Comparison of ENCODE assay signal across 21 cellular contexts in the genomic region with DNA sequence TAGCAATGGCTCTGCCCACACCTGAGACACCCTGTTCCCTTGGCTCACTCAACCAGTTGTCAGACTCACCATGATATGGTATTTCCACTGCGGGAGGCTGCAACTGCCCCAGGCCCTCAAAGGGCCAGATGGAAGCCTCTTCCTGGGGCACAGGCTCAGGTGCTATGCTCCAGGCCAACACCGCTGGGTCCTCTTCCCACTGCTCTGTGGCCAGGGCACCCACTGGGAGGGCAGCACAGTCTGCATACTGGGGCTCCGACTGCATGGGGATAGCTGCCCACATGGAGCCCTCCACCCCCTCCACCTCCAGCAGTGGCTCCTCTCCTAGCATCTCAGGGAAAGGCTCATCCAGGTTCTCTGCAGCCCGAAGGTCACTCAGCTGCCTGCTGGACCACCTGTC. TPM values are rescaled to one million over a fixed set of nuclear protein-coding genes. Genes with fewer than 3 reads are reported as not detected.
DNase-seq lines count a peak whose midpoint lies in the region; ATAC-seq and TF ChIP-seq lines count a peak whose summit lies in the region.
"Had no signal": no experiment of that assay in that cellular context is flagged by ENCODE, and none has a peak within 500 bp of the region (broad histone marks: within the 10 kb centered on the region; RNA-seq: fewer than 3 reads in every experiment).

No MANE protein-coding gene starts in this region.

- 96% methylated on average over 3 of the region's 4 CpGs for WGBS in esophagus muscularis mucosa

- CTCF ChIA-PET in activated CD4-positive, alpha-beta T cell treated with anti-CD3 and anti-CD28 coated beads for 36 hours (lab: Charles Lee): interaction anchor here (0.6 to 4.5 kb wide), 3 partner anchors 98 to 246 kb away, joined by 3 to 36 read pairs (median 4); no protein-coding TSS in a partner anchor

- peaks cover 24 to 31% (median 27%) of the 10 kb centered on the region in 4 donors for H3K4me1 ChIP-seq in esophagus muscularis mucosa

- H3K4me1 Mint-ChIP-seq in activated CD4-positive, alpha-beta T cell treated with anti-CD3 and anti-CD28 coated beads, Interleukin-2, amount 10 ng/mL, durations not matched to agents 24 days and 14 days: peaks cover 21% of the 10 kb centered on the region
- H3K4me1 Mint-ChIP-seq in activated CD4-positive, alpha-beta T cell treated with anti-CD3 and anti-CD28 coated beads for 36 hours: peaks cover 27% of the 10 kb centered on the region
- peaks cover 19% of the 10 kb centered on the region for H3K4me1 Mint-ChIP-seq in osteocyte (ENCODE audit: unreplicated experiment)
- H3K4me1 Mint-ChIP-seq in stimulated activated effector memory CD8-positive, alpha-beta T cell treated with anti-CD3 and anti-CD28 coated beads, Interleukin-12 subunit alpha, Interleukin-12 subunit beta, amount 100 ng/mL, for 72 hours: peaks cover 18% of the 10 kb centered on the region

- H3K27ac ChIP-seq in esophagus muscularis mucosa (replicated peaks in 1 of 4): no peak overlapping the region
- H3K27ac ChIP-seq: 22Rv1; A549; BLaER1 treated with 17β-estradiol and CSF1 and Interleukin-3, amounts not matched to agents 10 nM and 100 nM; C4-2B had no signal

- intact Hi-C loops in activated CD4-positive, alpha-beta T cell treated with anti-CD3 and anti-CD28 coated beads, Interleukin-2, amount 10 ng/mL, durations not matched to agents 24 days and 14 days (cut with micrococcal nuclease): no loop called here
- intact Hi-C loops in activated CD4-positive, alpha-beta T cell treated with anti-CD3 and anti-CD28 coated beads for 36 hours (cut with DNase I, micrococcal nuclease): no loop called here
- intact Hi-C loops in esophagus muscularis mucosa (cut with DNase I): no loop called here

- POLR2A ChIA-PET in activated CD4-positive, alpha-beta T cell treated with anti-CD3 and anti-CD28 coated beads for 36 hours (lab: Charles Lee): no interaction called here

- H3K36me3 ChIP-seq in esophagus muscularis mucosa: peaks cover 9 to 55% (median 52%) of the 10 kb centered on the region in 4 donors

- H3K9me3 Mint-ChIP-seq in activated CD4-positive, alpha-beta T cell treated with anti-CD3 and anti-CD28 coated beads, Interleukin-2, amount 10 ng/mL, durations not matched to agents 24 days and 14 days: no peaks in the 10 kb centered on the region
- no peaks in the 10 kb centered on the region for H3K9me3 Mint-ChIP-seq in activated CD4-positive, alpha-beta T cell treated with anti-CD3 and anti-CD28 coated beads for 36 hours (ENCODE audit: low read depth)
- H3K9me3 Mint-ChIP-seq in osteocyte (ENCODE audit: unreplicated experiment): no peaks in the 10 kb centered on the region
- no peaks in the 10 kb centered on the region for H3K9me3 Mint-ChIP-seq in stimulated activated effector memory CD8-positive, alpha-beta T cell treated with anti-CD3 and anti-CD28 coated beads, Interleukin-12 subunit alpha, Interleukin-12 subunit beta, amount 100 ng/mL, for 72 hours
- H3K9me3 Mint-ChIP-seq: CD4-positive, alpha-beta T cell; CD8-positive, alpha-beta T cell had no signal

- no peaks in the 10 kb centered on the region for H3K9me3 ChIP-seq in esophagus muscularis mucosa
- H3K9me3 ChIP-seq: A549; BLaER1 treated with 17β-estradiol and CSF1 and Interleukin-3, amounts not matched to agents 10 nM and 100 nM; Caco-2 had no signal

- no peak for TF ChIP-seq CTCF in esophagus muscularis mucosa (IDR thresholded peaks at IDR 0.05)
- TF ChIP-seq CTCF in osteocyte (IDR thresholded peaks at IDR 0.05): no peak

- no peak overlapping the region for H3K4me3 ChIP-seq in esophagus muscularis mucosa
- H3K4me3 ChIP-seq: A549; BLaER1 treated with 17β-estradiol and CSF1 and Interleukin-3, amounts not matched to agents 10 nM and 100 nM had no signal

- no peak for ATAC-seq in activated CD4-positive, alpha-beta T cell treated with anti-CD3 and anti-CD28 coated beads for 36 hours
- no peak for ATAC-seq in stimulated activated effector memory CD8-positive, alpha-beta T cell treated with anti-CD3 and anti-CD28 coated beads, Interleukin-12 subunit alpha, Interleukin-12 subunit beta, amount 100 ng/mL, for 72 hours
- ATAC-seq: A549; CD8-positive, alpha-beta T cell had no signal

- no peak for TF ChIP-seq EP300 in esophagus muscularis mucosa (IDR thresholded peaks at IDR 0.05)

- TF ChIP-seq POLR2A in esophagus muscularis mucosa (IDR thresholded peaks at IDR 0.05; ENCODE audit: low read depth): no peak

- DNase-seq in activated CD4-positive, alpha-beta T cell treated with anti-CD3 and anti-CD28 coated beads, Interleukin-2, amount 10 ng/mL, durations not matched to agents 24 days and 14 days: peak; percentile 50
- no peak for DNase-seq in activated CD4-positive, alpha-beta T cell treated with anti-CD3 and anti-CD28 coated beads for 36 hours
- peak; percentile 31 for DNase-seq in esophagus muscularis mucosa (ENCODE audit: extremely low spot score)
- DNase-seq in osteocyte (ENCODE audit: extremely low spot score, unreplicated experiment): peak; percentile 78
- DNase-seq in stimulated activated effector memory CD8-positive, alpha-beta T cell treated with anti-CD3 and anti-CD28 coated beads, Interleukin-12 subunit alpha, Interleukin-12 subunit beta, amount 100 ng/mL, for 72 hours (ENCODE audit: low spot score in 2 of 2): no peak
- DNase-seq in dermis blood vessel endothelial cell: no peak
- no peak for DNase-seq in activated effector memory CD4-positive, alpha-beta T cell treated with anti-CD3 and anti-CD28 coated beads, Interleukin-2, amount 50 U/mL, for 16 hours
- DNase-seq in NCI-H2107 (lab: John Stamatoyannopoulos, UW): no peak
- DNase-seq: AML-193; Caco-2; Calu3; CD4-positive, alpha-beta T cell; CD8-positive, alpha-beta T cell; DMS79 treated with DMSO at 0.1 percent for 48 hours; GF-D8 had no signal

- H3K27me3 ChIP-seq in esophagus muscularis mucosa: no peaks in the 10 kb centered on the region
- H3K27me3 ChIP-seq: BLaER1 treated with 17β-estradiol and CSF1 and Interleukin-3, amounts not matched to agents 10 nM and 100 nM had no signal

- H3K27ac Mint-ChIP-seq in activated CD4-positive, alpha-beta T cell treated with anti-CD3 and anti-CD28 coated beads, Interleukin-2, amount 10 ng/mL, durations not matched to agents 24 days and 14 days: no peak overlapping the region
- H3K27ac Mint-ChIP-seq in activated CD4-positive, alpha-beta T cell treated with anti-CD3 and anti-CD28 coated beads for 36 hours: no peak overlapping the region
- no peak overlapping the region for H3K27ac Mint-ChIP-seq in osteocyte (ENCODE audit: unreplicated experiment)
- H3K27ac Mint-ChIP-seq in stimulated activated effector memory CD8-positive, alpha-beta T cell treated with anti-CD3 and anti-CD28 coated beads, Interleukin-12 subunit alpha, Interleukin-12 subunit beta, amount 100 ng/mL, for 72 hours: peak overlapping the region; percentile 48
- H3K27ac Mint-ChIP-seq: B cell; CD4-positive, alpha-beta T cell; CD8-positive, alpha-beta T cell had no signal

- no peaks in the 10 kb centered on the region for H3K27me3 Mint-ChIP-seq in activated CD4-positive, alpha-beta T cell treated with anti-CD3 and anti-CD28 coated beads, Interleukin-2, amount 10 ng/mL, durations not matched to agents 24 days and 14 days
- no peaks in the 10 kb centered on the region for H3K27me3 Mint-ChIP-seq in activated CD4-positive, alpha-beta T cell treated with anti-CD3 and anti-CD28 coated beads for 36 hours
- no peaks in the 10 kb centered on the region for H3K27me3 Mint-ChIP-seq in osteocyte (ENCODE audit: unreplicated experiment)
- H3K27me3 Mint-ChIP-seq: B cell; CD4-positive, alpha-beta T cell had no signal

- H3K4me3 Mint-ChIP-seq in activated CD4-positive, alpha-beta T cell treated with anti-CD3 and anti-CD28 coated beads, Interleukin-2, amount 10 ng/mL, durations not matched to agents 24 days and 14 days: no peak overlapping the region
- H3K4me3 Mint-ChIP-seq in activated CD4-positive, alpha-beta T cell treated with anti-CD3 and anti-CD28 coated beads for 36 hours: no peak overlapping the region
- no peak overlapping the region for H3K4me3 Mint-ChIP-seq in osteocyte (ENCODE audit: unreplicated experiment)
- no peak overlapping the region for H3K4me3 Mint-ChIP-seq in stimulated activated effector memory CD8-positive, alpha-beta T cell treated with anti-CD3 and anti-CD28 coated beads, Interleukin-12 subunit alpha, Interleukin-12 subunit beta, amount 100 ng/mL, for 72 hours
- H3K4me3 Mint-ChIP-seq: B cell; CD8-positive, alpha-beta T cell had no signal

- H3K36me3 Mint-ChIP-seq in activated CD4-positive, alpha-beta T cell treated with anti-CD3 and anti-CD28 coated beads, Interleukin-2, amount 10 ng/mL, durations not matched to agents 24 days and 14 days (ENCODE audit: low read depth): peaks cover 25% of the 10 kb centered on the region
- H3K36me3 Mint-ChIP-seq in activated CD4-positive, alpha-beta T cell treated with anti-CD3 and anti-CD28 coated beads for 36 hours (ENCODE audit: low read depth): peaks cover 40% of the 10 kb centered on the region
- peaks cover 15% of the 10 kb centered on the region for H3K36me3 Mint-ChIP-seq in osteocyte (ENCODE audit: unreplicated experiment)
- peaks cover 46% of the 10 kb centered on the region for H3K36me3 Mint-ChIP-seq in stimulated activated effector memory CD8-positive, alpha-beta T cell treated with anti-CD3 and anti-CD28 coated beads, Interleukin-12 subunit alpha, Interleukin-12 subunit beta, amount 100 ng/mL, for 72 hours

RNA-seq across cellular contexts. Expression of a gene that starts 3.7 kb away (rescaled TPM):
- 16.4 and 17.2 TPM in 2 replicates for total RNA-seq in activated CD4-positive, alpha-beta T cell treated with anti-CD3 and anti-CD28 coated beads, Interleukin-2, amount 10 ng/mL, durations not matched to agents 24 days and 14 days
- total RNA-seq in activated CD4-positive, alpha-beta T cell treated with anti-CD3 and anti-CD28 coated beads for 36 hours: 10 to 100 TPM; 15.8 to 17.2 TPM
- 10 to 100 TPM in 2 of 4 donors, 1 to 10 TPM in 2; 7.9 to 15.8 (median 11.3) TPM for total RNA-seq in esophagus muscularis mucosa
- total RNA-seq in osteocyte: 18.7 and 19.7 TPM in 2 replicates
- 9.4 and 10.4 TPM in 2 replicates for total RNA-seq in dermis blood vessel endothelial cell

RNA-seq across cellular contexts. Expression of a gene that starts 17.2 kb away (rescaled TPM):
- not detected in 2 replicates for total RNA-seq in activated CD4-positive, alpha-beta T cell treated with anti-CD3 and anti-CD28 coated beads, Interleukin-2, amount 10 ng/mL, durations not matched to agents 24 days and 14 days
- not detected for total RNA-seq in activated CD4-positive, alpha-beta T cell treated with anti-CD3 and anti-CD28 coated beads for 36 hours
- not detected for total RNA-seq in esophagus muscularis mucosa
- total RNA-seq in osteocyte: not detected in 2 replicates
- not detected in 2 replicates for total RNA-seq in dermis blood vessel endothelial cell
- total RNA-seq: A172; B cell; Caco-2; Calu3; CD4-positive, alpha-beta T cell; CD8-positive, alpha-beta T cell had no signal

RNA-seq across cellular contexts. Expression of a gene that starts 47.7 kb away (rescaled TPM):
- total RNA-seq in activated CD4-positive, alpha-beta T cell treated with anti-CD3 and anti-CD28 coated beads, Interleukin-2, amount 10 ng/mL, durations not matched to agents 24 days and 14 days: 5.8 and 6.9 TPM in 2 replicates
- 1 to 10 TPM; 4.0 to 5.3 TPM for total RNA-seq in activated CD4-positive, alpha-beta T cell treated with anti-CD3 and anti-CD28 coated beads for 36 hours
- 10 to 100 TPM in 2 of 4 donors, 1 to 10 TPM in 2; 5.6 to 17.5 (median 9.2) TPM for total RNA-seq in esophagus muscularis mucosa
- 18.9 and 19.5 TPM in 2 replicates for total RNA-seq in osteocyte
- 97.0 and 97.9 TPM in 2 replicates for total RNA-seq in dermis blood vessel endothelial cell

Comparison
In these comparisons a context has a peak if more than half of its experiments do, and no peak if none do; other contexts are left out.
1. DNase-seq: peak in activated CD4-positive, alpha-beta T cell treated with anti-CD3 and anti-CD28 coated beads, Interleukin-2, amount 10 ng/mL, durations not matched to agents 24 days and 14 days (single experiment), esophagus muscularis mucosa (single experiment) and osteocyte (single experiment); none in activated CD4-positive, alpha-beta T cell treated with anti-CD3 and anti-CD28 coated beads for 36 hours (single experiment), stimulated activated effector memory CD8-positive, alpha-beta T cell treated with anti-CD3 and anti-CD28 coated beads, Interleukin-12 subunit alpha, Interleukin-12 subunit beta, amount 100 ng/mL, for 72 hours (0 of 2), dermis blood vessel endothelial cell (single experiment), activated effector memory CD4-positive, alpha-beta T cell treated with anti-CD3 and anti-CD28 coated beads, Interleukin-2, amount 50 U/mL, for 16 hours (single experiment) and NCI-H2107 (single experiment).